In genomic region chr1:230292739-230293720, GRCh38 we compare ENCODE assay signal across 15 cellular contexts.
DNase-seq lines count a peak whose midpoint lies in the region; ATAC-seq, FAIRE-seq and TF ChIP-seq lines count a peak whose summit lies in the region.
"Had no signal": no experiment of that assay in that cellular context is flagged by ENCODE, and none has a peak within 500 bp of the region (broad histone marks: within the 10 kb centered on the region; RNA-seq: fewer than 3 reads in every experiment).

No MANE protein-coding gene starts in this region.

- no peak for TF ChIP-seq CTCF in glutamatergic neuron (IDR thresholded peaks at IDR 0.05; ENCODE audit: partially characterized antibody, unreplicated experiment)
- TF ChIP-seq CTCF in esophagus squamous epithelium (IDR thresholded peaks at IDR 0.05), result no peak
- TF ChIP-seq CTCF in endothelial cell (IDR thresholded peaks at IDR 0.05; ENCODE audit: unreplicated experiment), result no peak

- no peak for FAIRE-seq in GM12892 (lab: Jason Lieb, UNC)

- H3K27me3 ChIP-seq in BLaER1, result no peaks in the 10 kb centered on the region; the same call in 1 of the 2 replicates
- peaks cover 0 to 12% (median 0%) of the 10 kb centered on the region in 4 donors for H3K27me3 ChIP-seq in esophagus squamous epithelium
- H3K27me3 ChIP-seq: MG63, ovary, SJSA1 had no signal

- H3K27ac ChIP-seq in BLaER1 (no peak overlapping the region), esophagus squamous epithelium (no peak overlapping the region)
- H3K27ac ChIP-seq: left ventricle myocardium inferior, ovary, SJSA1, stomach had no signal

- H3K9me3 ChIP-seq in BLaER1 (no peaks in the 10 kb centered on the region), esophagus squamous epithelium (no peaks in the 10 kb centered on the region)
- H3K9me3 ChIP-seq: HAP-1, left ventricle myocardium inferior, ovary, SJSA1, stomach had no signal

- no peak for ATAC-seq in GM18520 (IDR thresholded peaks at IDR 0.05; ENCODE audit: unreplicated experiment)

- intact Hi-C loops in esophagus squamous epithelium (cut with DNase I), result no loop called here

- peak; percentile 84 for DNase-seq in NCI-H1092 treated with DMSO at 0.1 percent for 48 hours (lab: John Stamatoyannopoulos, UW)
- DNase-seq in NCI-H524 (lab: John Stamatoyannopoulos, UW), result peak; percentile 88 to 94
- DNase-seq in glutamatergic neuron, result no peak
- no peak for DNase-seq in esophagus squamous epithelium (lab: John Stamatoyannopoulos, UW)
- DNase-seq in GM12892 (ENCODE audit: insufficient read length), result no peak
- DNase-seq in endothelial cell (ENCODE audit: low spot score), result no peak
- DNase-seq: activated naive CD4-positive, alpha-beta T cell; left ventricle myocardium inferior; MG63; stomach had no signal

- no peaks in the 10 kb centered on the region for H4K20me1 ChIP-seq in BLaER1

- TF ChIP-seq POLR2A in esophagus squamous epithelium (IDR thresholded peaks at IDR 0.05) (no peak), GM12892 (IDR thresholded peaks at IDR 0.05; ENCODE audit: low read depth, low read length) (no peak)

- H3K4me3 ChIP-seq in BLaER1 (no peak overlapping the region), esophagus squamous epithelium (no peak overlapping the region)
- H3K4me3 ChIP-seq: HAP-1, left ventricle myocardium inferior, MG63, ovary, SJSA1, stomach had no signal

- H3K4me3 Mint-ChIP-seq in glutamatergic neuron (ENCODE audit: unreplicated experiment), result no peak overlapping the region
- no peak overlapping the region for H3K4me3 Mint-ChIP-seq in endothelial cell (ENCODE audit: unreplicated experiment)

- H3K36me3 ChIP-seq in BLaER1 (no peaks in the 10 kb centered on the region), esophagus squamous epithelium (no peaks in the 10 kb centered on the region)
- H3K36me3 ChIP-seq: HAP-1, left ventricle myocardium inferior, MG63, ovary, SJSA1, stomach had no signal

- H3K4me1 Mint-ChIP-seq in glutamatergic neuron (ENCODE audit: low read depth, unreplicated experiment), result peaks cover 9% of the 10 kb centered on the region
- H3K4me1 Mint-ChIP-seq in endothelial cell (ENCODE audit: unreplicated experiment), result peaks cover 14% of the 10 kb centered on the region

- H3K9me3 Mint-ChIP-seq in glutamatergic neuron (ENCODE audit: unreplicated experiment) (peaks cover 5% of the 10 kb centered on the region), endothelial cell (ENCODE audit: unreplicated experiment) (no peaks in the 10 kb centered on the region)

- no peaks in the 10 kb centered on the region for H3K36me3 Mint-ChIP-seq in glutamatergic neuron (ENCODE audit: unreplicated experiment)
- H3K36me3 Mint-ChIP-seq in endothelial cell (ENCODE audit: low read depth, unreplicated experiment), result no peaks in the 10 kb centered on the region

- H3K4me2 ChIP-seq in BLaER1, result peak overlapping the region; percentile 88

- peaks cover 57% of the 10 kb centered on the region for H3K4me1 ChIP-seq in BLaER1
- H3K4me1 ChIP-seq in esophagus squamous epithelium, result peaks cover 0 to 14% (median 6%) of the 10 kb centered on the region in 3 donors
- H3K4me1 ChIP-seq: HAP-1, left ventricle myocardium inferior, SJSA1, stomach had no signal

- H3K27me3 Mint-ChIP-seq in glutamatergic neuron (ENCODE audit: unreplicated experiment), result peaks cover 5% of the 10 kb centered on the region
- peaks cover 4% of the 10 kb centered on the region for H3K27me3 Mint-ChIP-seq in endothelial cell (ENCODE audit: unreplicated experiment)

- H3K9ac ChIP-seq in BLaER1, result no peak overlapping the region

- WGBS in esophagus squamous epithelium, 2 donors, result 38 to 42% methylated on average over 17 to 19 of the region's 19 CpGs

- H3K27ac Mint-ChIP-seq in glutamatergic neuron (ENCODE audit: unreplicated experiment) (peak overlapping the region; percentile 19), endothelial cell (ENCODE audit: unreplicated experiment) (no peak overlapping the region)

Comparison
In these comparisons a context has a peak if more than half of its experiments do, and no peak if none do; other contexts are left out.
1. DNase-seq: peak in NCI-H1092 treated with DMSO at 0.1 percent for 48 hours (single experiment) and NCI-H524 (2 of 2); none in glutamatergic neuron (single experiment), esophagus squamous epithelium (single experiment), GM12892 (single experiment) and endothelial cell (single experiment).